In genomic region chr12:400828-401227, GRCh38 we compare ENCODE assay signal across 8 cellular contexts. TPM values are rescaled to one million over a fixed set of nuclear protein-coding genes. Genes with fewer than 3 reads are reported as not detected.
DNase-seq lines count a peak whose midpoint lies in the region; ATAC-seq and TF ChIP-seq lines count a peak whose summit lies in the region.

No MANE protein-coding gene starts in this region.

- TF ChIP-seq CTCF in PC-9 (conservative IDR thresholded peaks at IDR 0.05) (no peak), foreskin fibroblast (IDR thresholded peaks at IDR 0.05; ENCODE audit: low read depth, low read length) (no peak), gastrocnemius medialis (IDR thresholded peaks at IDR 0.05 in 4 of 5, conservative IDR thresholded peaks at IDR 0.05 in 1 of 5) (no peak)

- H3K36me3 ChIP-seq in PC-9 (ENCODE audit: low read depth) (no peaks in the 10 kb centered on the region), gastrocnemius medialis (no peaks in the 10 kb centered on the region)

- peak overlapping the region; percentile 86 for H3K4me2 ChIP-seq in PC-9

- H3K4me3 ChIP-seq in GM08714 (ENCODE audit: low read length): peak overlapping the region; percentile 50
- H3K4me3 ChIP-seq in PC-9: peak overlapping the region; percentile 90
- H3K4me3 ChIP-seq in foreskin fibroblast (ENCODE audit: low read depth in 1 of 2, low read length in 2 of 2): peak overlapping the region; percentile 79 to 97
- H3K4me3 ChIP-seq in gastrocnemius medialis: peak overlapping the region; percentile 70 to 80 (median 72)

- H3K79me2 ChIP-seq in PC-9 (ENCODE audit: low read depth): peaks cover 21% of the 10 kb centered on the region; the same call in 1 of the 2 replicates

- H3K9me3 ChIP-seq in PC-9 (ENCODE audit: insufficient read depth, low read depth) (no peaks in the 10 kb centered on the region), gastrocnemius medialis (no peaks in the 10 kb centered on the region)

- CTCF ChIA-PET in PC-9 (lab: Charles Lee): no interaction called here

- no TSS peak for BruUV-seq in PC-9 (replicated peaks; lab: Mats Ljungman, UMichigan)

- peak overlapping the region; percentile 93 for H2AFZ ChIP-seq in PC-9

- peaks cover 5% of the 10 kb centered on the region; the same call in 1 of the 2 replicates for H3F3A ChIP-seq in PC-9 (ENCODE audit: insufficient read depth, low read depth)

- in situ Hi-C loops in gastrocnemius medialis (cut with MboI; ENCODE audit: low sequenced_read_pairs in 4 of 4): no loop called here

- POLR2A ChIA-PET in PC-9 (lab: Charles Lee; ENCODE audit: unreplicated experiment): no interaction called here

- no peak for ATAC-seq in gastrocnemius medialis
- ATAC-seq in GM21529 (IDR thresholded peaks at IDR 0.05; ENCODE audit: unreplicated experiment): no peak
- ATAC-seq in HG03432 (IDR thresholded peaks at IDR 0.05; ENCODE audit: unreplicated experiment): no peak

- TF ChIP-seq POLR2A in gastrocnemius medialis (IDR thresholded peaks at IDR 0.05): no peak

- peaks cover 14% of the 10 kb centered on the region for H3K4me1 ChIP-seq in PC-9 (replicated peaks; ENCODE audit: insufficient read depth)
- peaks cover 16 to 19% of the 10 kb centered on the region in 2 donors for H3K4me1 ChIP-seq in gastrocnemius medialis

- no peaks in the 10 kb centered on the region for H4K20me1 ChIP-seq in PC-9 (ENCODE audit: insufficient read depth)

- H3K27me3 ChIP-seq in PC-9 (ENCODE audit: insufficient read depth, low read depth): no peaks in the 10 kb centered on the region
- H3K27me3 ChIP-seq in gastrocnemius medialis: no peaks in the 10 kb centered on the region

- H3K9me2 ChIP-seq in PC-9 (ENCODE audit: insufficient read depth): no peaks in the 10 kb centered on the region

- intact Hi-C loops in PC-9 (cut with micrococcal nuclease; ENCODE audit: unreplicated experiment): no loop called here
- intact Hi-C loops in gastrocnemius medialis (cut with DNase I; ENCODE audit: low total_unique reads): loop anchor here (1.0 to 5.0 kb wide), 2 partner anchors 12 to 351 kb away; partner anchors contain the start of genes KDM5A and WNK1

- H3K27ac ChIP-seq in PC-9 (no peak overlapping the region), gastrocnemius medialis (peak overlapping the region; percentile 81 to 87 (median 82))

- DNase-seq in PC-9 (no peak), foreskin fibroblast (no peak), gastrocnemius medialis (no peak), NCI-H526 treated with DMSO at 0.1 percent for 48 hours (lab: John Stamatoyannopoulos, UW) (no peak), NCI-H187 (lab: John Stamatoyannopoulos, UW) (no peak)

RNA-seq across cellular contexts. Expression of gene CCDC77, which starts 0.6 kb away (rescaled TPM):
- total RNA-seq in PC-9 (2021): 20.4 and 20.9 TPM in 2 replicates
- 10 to 100 TPM in 1 of 4 donors, 1 to 10 TPM in 3; 2.6 to 20.2 (median 7.4) TPM for total RNA-seq in gastrocnemius medialis

RNA-seq across cellular contexts. Expression of gene KDM5A, which starts 11.7 kb away (rescaled TPM):
- total RNA-seq in PC-9 (2021) (61.0 and 68.0 TPM in 2 replicates), gastrocnemius medialis (10 to 100 TPM; 18.1 to 43.5 (median 25.5) TPM)

RNA-seq across cellular contexts. Expression of gene B4GALNT3, which starts 58.9 kb away (rescaled TPM):
- total RNA-seq in PC-9 (2021) (7.1 and 8.0 TPM in 2 replicates), gastrocnemius medialis (1 to 10 TPM in 1 of 4 donors, under 1 TPM in 3; 0.20 to 1.9 (median 0.82) TPM)
